8 cellular contexts compared by ENCODE assay signal in genomic region chr14:44896275-44897040, GRCh38.
DNase-seq lines count a peak whose midpoint lies in the region; ATAC-seq and TF ChIP-seq lines count a peak whose summit lies in the region.

No MANE protein-coding gene starts in this region.

- H2BK15ac ChIP-seq in mesendoderm (replicated peaks; ENCODE audit: low read depth), result no peak overlapping the region

- no peak overlapping the region for H3K4ac ChIP-seq in mesendoderm (ENCODE audit: low read depth, low read length)

- H3K27me3 ChIP-seq in cardiac muscle cell (no peaks in the 10 kb centered on the region), layer of hippocampus (ENCODE audit: control insufficient read depth, insufficient read depth, low read length) (no peaks in the 10 kb centered on the region), mesendoderm (ENCODE audit: insufficient read depth, low read length, poor library complexity) (no peaks in the 10 kb centered on the region)

- no peaks in the 10 kb centered on the region for H3K79me1 ChIP-seq in mesendoderm (ENCODE audit: low read length)

- no peaks in the 10 kb centered on the region for H3K36me3 ChIP-seq in cardiac muscle cell
- no peaks in the 10 kb centered on the region for H3K36me3 ChIP-seq in urinary bladder (ENCODE audit: insufficient read depth)
- no peaks in the 10 kb centered on the region for H3K36me3 ChIP-seq in mesendoderm (ENCODE audit: control insufficient read depth, insufficient read depth, low read length)

- H4K5ac ChIP-seq in mesendoderm (ENCODE audit: low read length), result no peak overlapping the region

- ATAC-seq in left ventricle myocardium superior, result no peak

- H3K4me3 ChIP-seq in cardiac muscle cell (no peak overlapping the region), urinary bladder (ENCODE audit: low read depth, low read length) (no peak overlapping the region), mesendoderm (ENCODE audit: low read length) (no peak overlapping the region)

- peaks cover 6% of the 10 kb centered on the region for H3K4me1 ChIP-seq in cardiac muscle cell (ENCODE audit: low read depth)
- peaks cover 2% of the 10 kb centered on the region for H3K4me1 ChIP-seq in urinary bladder (ENCODE audit: insufficient read depth)
- no peaks in the 10 kb centered on the region for H3K4me1 ChIP-seq in mesendoderm (ENCODE audit: control insufficient read depth, low read depth, low read length)

- H2AK5ac ChIP-seq in mesendoderm (ENCODE audit: low read length), result no peak overlapping the region

- no peaks in the 10 kb centered on the region for H3K9me3 ChIP-seq in cardiac muscle cell (ENCODE audit: low read depth)

- no peak for TF ChIP-seq CTCF in cardiac muscle cell (IDR thresholded peaks at IDR 0.05; ENCODE audit: low read depth, low read length)
- no peak for TF ChIP-seq CTCF in VCaP (conservative IDR thresholded peaks at IDR 0.05)

- 89% methylated on average over 10 of the region's 10 CpGs for WGBS in urinary bladder
- no CpG with 5 or more reads among the region's 10 CpGs for WGBS in mesendoderm (ENCODE audit: extremely low coverage, insufficient coverage, low lambda C conversion rate)

- H3K9ac ChIP-seq in mesendoderm (ENCODE audit: low read length), result no peak overlapping the region

- intact Hi-C loops in left ventricle myocardium superior (cut with micrococcal nuclease), result no loop called here

- H3K27ac ChIP-seq in cardiac muscle cell (peak overlapping the region; percentile 95), VCaP (peak overlapping the region; percentile 88), layer of hippocampus (ENCODE audit: low read depth, low read length) (peak overlapping the region; percentile 92), urinary bladder (ENCODE audit: low read depth) (peak overlapping the region; percentile 60), mesendoderm (ENCODE audit: low read depth, low read length) (no peak overlapping the region)

- no peak for DNase-seq in cardiac muscle cell (ENCODE audit: low read depth in 1 of 2, low spot score in 1 of 2)
- no peak for DNase-seq in left ventricle myocardium superior
- DNase-seq in mesendoderm, result no peak
- DNase-seq in DMS79 treated with DMSO at 0.1 percent for 48 hours (lab: John Stamatoyannopoulos, UW), result no peak
- DNase-seq in 8988T, result no peak

- H2BK5ac ChIP-seq in mesendoderm (ENCODE audit: low read length), result no peak overlapping the region

- no peak overlapping the region for H4K8ac ChIP-seq in mesendoderm (ENCODE audit: low read depth, low read length)

- H2BK120ac ChIP-seq in mesendoderm (ENCODE audit: low read depth, low read length), result no peak overlapping the region

- H3K18ac ChIP-seq in mesendoderm (ENCODE audit: low read length), result no peak overlapping the region

- H3K79me2 ChIP-seq in mesendoderm (ENCODE audit: control insufficient read depth, insufficient read depth, low read length), result no peaks in the 10 kb centered on the region

- H3K4me2 ChIP-seq in mesendoderm (ENCODE audit: low read length), result no peak overlapping the region

- H3K56ac ChIP-seq in mesendoderm (ENCODE audit: low read length), result no peak overlapping the region

- no peak overlapping the region for H3K23ac ChIP-seq in mesendoderm (ENCODE audit: low read length)
